8 cellular contexts compared by ENCODE assay signal in genomic region chrX:119468930-119469635, GRCh38. TPM values are rescaled to one million over a fixed set of nuclear protein-coding genes. Genes with fewer than 3 reads are reported as not detected.
A peak's percentile ranks its signal among the peaks of the same experiment; 100 is the strongest.
DNase-seq lines count a peak whose midpoint lies in the region; ATAC-seq lines count a peak whose summit lies in the region.

No MANE protein-coding gene starts in this region.

- ATAC-seq in GM18868 (IDR thresholded peaks at IDR 0.05; ENCODE audit: unreplicated experiment) = peak; percentile 70
- peak; percentile 70 for ATAC-seq in HG03108 (IDR thresholded peaks at IDR 0.05; ENCODE audit: unreplicated experiment)
- peak; percentile 77 for ATAC-seq in left colon

- DNase-seq in AG08395 (ENCODE audit: low spot score) (peak; percentile 70), NCI-H2227 treated with DMSO at 0.1 percent for 48 hours (lab: John Stamatoyannopoulos, UW) (peak; percentile 88), cerebellum (ENCODE audit: low spot score) (peak; percentile 78), left colon (peak; percentile 87 to 94)
- DNase-seq in activated CD4-positive, alpha-beta T cell treated with anti-CD3 and anti-CD28 coated beads for 1 hour = peak; percentile 77
- DNase-seq in stimulated activated CD4-positive, alpha-beta T cell treated with anti-CD3 and anti-CD28 coated beads, Interleukin-1b, Interleukin-23, amount 100 ng/mL, for 4 hours (ENCODE audit: low read depth in 2 of 2) = peak; percentile 81 to 88

- intact Hi-C loops in left colon (cut with DNase I, micrococcal nuclease) = no loop called here

RNA-seq across cellular contexts. Expression of gene SLC25A5, which starts 0.8 kb away (rescaled TPM):
- total RNA-seq in cerebellum = 80.8 TPM
- total RNA-seq in left colon = 1,000 to 10,000 TPM; 1,116 to 1,323 TPM

Comparison
In these comparisons a context has a peak if more than half of its experiments do, and no peak if none do; other contexts are left out.
1. Peak in every context shown above with its lines: DNase-seq and ATAC-seq.
2. RNA of gene SLC25A5, which starts 0.8 kb away (total RNA-seq): 1,116 to 1,323 TPM in left colon; 80.8 TPM in cerebellum (single experiment); every median in the first group is over 10 times any median in the second.